In genomic region chr19:13795595-13796300, GRCh38 we compare ENCODE assay signal across 8 cellular contexts. TPM values are rescaled to one million over a fixed set of nuclear protein-coding genes. Genes with fewer than 3 reads are reported as not detected.
DNase-seq lines count a peak whose midpoint lies in the region; ATAC-seq and TF ChIP-seq lines count a peak whose summit lies in the region.

No MANE protein-coding gene starts in this region.

- ATAC-seq in GM21619 (IDR thresholded peaks at IDR 0.05; ENCODE audit: unreplicated experiment), result peak; percentile 32

- intact Hi-C loops in uterus (cut with DNase I; ENCODE audit: low total_unique reads), result loop anchor here (5.0 kb wide), 1 partner anchor 57 kb away; no protein-coding TSS in a partner anchor

- H3K4me3 ChIP-seq in LNCaP clone FGC (ENCODE audit: low read depth, low read length) (peak overlapping the region; percentile 88), uterus (peak overlapping the region; percentile 76 to 95)

- H3K9me3 ChIP-seq in uterus, result no peaks in the 10 kb centered on the region

- TF ChIP-seq POLR2A in uterus (IDR thresholded peaks at IDR 0.05), result no peak

- TF ChIP-seq CTCF in GM10266 (IDR thresholded peaks at IDR 0.05; ENCODE audit: control insufficient read depth, insufficient read depth, low read depth, missing control alignments) (no peak), LNCaP clone FGC (IDR thresholded peaks at IDR 0.05; ENCODE audit: control insufficient read depth, extremely low read depth, insufficient read depth) (no peak), uterus (IDR thresholded peaks at IDR 0.05) (no peak)

- H3K36me3 ChIP-seq in uterus, result no peaks in the 10 kb centered on the region

- H3K4me1 ChIP-seq in uterus, result peaks cover 10 to 17% of the 10 kb centered on the region in 2 donors

- DNase-seq in GM10266 (ENCODE audit: extremely low spot score) (peak; percentile 78), LNCaP clone FGC (ENCODE audit: low read depth) (no peak), cerebellar cortex (ENCODE audit: low spot score) (peak; percentile 23), lung microvascular endothelial cell (ENCODE audit: low read depth in 2 of 2) (peak; percentile 26 to 30), uterus (no peak), mucosa of gallbladder (ENCODE audit: low spot score) (no peak), ecto neural progenitor cell (ENCODE audit: low spot score) (no peak)

- H3K27me3 ChIP-seq in uterus, result no peaks in the 10 kb centered on the region

- H3K27ac ChIP-seq in uterus, result peak overlapping the region; percentile 88 to 99

RNA-seq across cellular contexts. Expression of gene ZSWIM4, which starts 0.5 kb away (rescaled TPM):
- total RNA-seq in lung microvascular endothelial cell (7.8 and 11.3 TPM in 2 replicates), uterus (1 to 10 TPM in 3 of 4 donors, under 1 TPM in 1; 0.26 to 8.4 (median 6.0) TPM), mucosa of gallbladder (11.2 TPM)

RNA-seq across cellular contexts. Expression of gene C19orf53, which starts 21.5 kb away (rescaled TPM):
- total RNA-seq in lung microvascular endothelial cell, result 37.5 and 46.2 TPM in 2 replicates
- 100 to 1,000 TPM in 1 of 4 donors, 10 to 100 TPM in 3; 20.5 to 233 (median 77.3) TPM for total RNA-seq in uterus
- total RNA-seq in mucosa of gallbladder, result 91.3 TPM

RNA-seq across cellular contexts. Expression of gene MRI1, which starts 31.4 kb away (rescaled TPM):
- 17.0 and 22.4 TPM in 2 replicates for total RNA-seq in lung microvascular endothelial cell
- total RNA-seq in uterus, result 10 to 100 TPM; 33.3 to 62.4 (median 45.9) TPM
- total RNA-seq in mucosa of gallbladder, result 59.4 TPM

Comparison
In these comparisons a context has a peak if more than half of its experiments do, and no peak if none do; other contexts are left out.
1. DNase-seq: peak in GM10266 (single experiment), cerebellar cortex (single experiment) and lung microvascular endothelial cell (2 of 2); none in LNCaP clone FGC (single experiment), uterus (0 of 2), mucosa of gallbladder (single experiment) and ecto neural progenitor cell (single experiment).